Comparison of ENCODE assay signal across 1 cellular context in genomic region chr17:27991594-27991993, GRCh38.
TF ChIP-seq lines count a peak whose summit lies in the region.

No MANE protein-coding gene starts in this region.

TF ChIP-seq in HepG2, 621 proteins besides CTCF, POLR2A, EP300 and RAD21:
- no peak for TF ChIP-seq ZNF33B (CRISPR knock-in tag; IDR thresholded peaks at IDR 0.05)
- 0 out of 2 replicates have a peak, but pooled peaks have one; percentile 29 for TF ChIP-seq ATF7 (IDR thresholded peaks at IDR 0.05)
- TF ChIP-seq ATF7 (CRISPR knock-in tag; IDR thresholded peaks at IDR 0.05), result no peak
- TF ChIP-seq KAT7 (CRISPR knock-in tag; IDR thresholded peaks at IDR 0.05; ENCODE audit: borderline replicate concordance), result no peak
- no peak for TF ChIP-seq ZNF569 (CRISPR knock-in tag; IDR thresholded peaks at IDR 0.05; ENCODE audit: borderline replicate concordance)
- TF ChIP-seq TGIF2 (CRISPR knock-in tag; IDR thresholded peaks at IDR 0.05), result no peak
